In genomic region chr10:66244953-66245352, GRCh38 we compare ENCODE assay signal across 34 cellular contexts.
"Had no signal": no experiment of that assay in that cellular context is flagged by ENCODE, and none has a peak within 500 bp of the region (broad histone marks: within the 10 kb centered on the region; RNA-seq: fewer than 3 reads in every experiment).

No MANE protein-coding gene starts in this region.

- H3K36me3 ChIP-seq: adrenal gland, brain microvascular endothelial cell, breast epithelium had no signal

- H3K27ac ChIP-seq: adrenal gland, body of pancreas, brain microvascular endothelial cell, breast epithelium, VCaP had no signal

- FAIRE-seq: astrocyte, TTC549 had no signal

- ATAC-seq: activated CD8-positive, alpha-beta T cell treated with anti-CD3 and anti-CD28 coated beads for 36 hours; activated naive CD4-positive, alpha-beta T cell treated with anti-CD3 and anti-CD28 coated beads, Interleukin-2, amount 50 U/mL, for 72 hours; activated T-cell treated with anti-CD3 and anti-CD28 coated beads, Interleukin-2, amount 50 U/mL, for 4 hours; activated T-cell treated with anti-CD3 and anti-CD28 coated beads, Interleukin-2, amount 50 U/mL, for 72 hours; activated T-helper 17 cell treated with anti-CD3 and anti-CD28 coated beads, Interleukin-2, amount 50 U/mL, for 72 hours; body of pancreas had no signal

- H3K9me3 ChIP-seq: adrenal gland, body of pancreas had no signal

- H3K4me3 ChIP-seq: adrenal gland, body of pancreas, breast epithelium had no signal

- H3K27me3 ChIP-seq: adrenal gland, body of pancreas, brain microvascular endothelial cell, breast epithelium had no signal

- DNase-seq: activated B cell treated with CpG ODN at 0.5 μM for 24 hours; activated CD4-positive, alpha-beta memory T cell treated with anti-CD3 and anti-CD28 coated beads for 36 hours; activated CD4-positive, alpha-beta T cell treated with anti-CD3 and anti-CD28 coated beads for 4 hours; activated CD4-positive, alpha-beta T cell treated with anti-CD3 and anti-CD28 coated beads, Interleukin-2, amount 10 ng/mL, durations not matched to agents 24 days and 14 days; activated CD4-positive, alpha-beta T cell treated with anti-CD3 and anti-CD28 coated beads, Interleukin-2, amount 50 U/mL, for 1 hour; activated CD4-positive, alpha-beta T cell treated with anti-CD3 and anti-CD28 coated beads, Interleukin-2, amount 50 U/mL, for 4 hours; activated CD4-positive, CD25-positive, alpha-beta regulatory T cell treated with anti-CD3 and anti-CD28 coated beads, Interleukin-2, amount 50 U/mL, for 72 hours; activated CD8-positive, alpha-beta memory T cell treated with anti-CD3 and anti-CD28 coated beads, Interleukin-2, amount 50 U/mL, for 4 hours; activated CD8-positive, alpha-beta T cell treated with anti-CD3 and anti-CD28 coated beads for 36 hours; activated effector memory CD4-positive, alpha-beta T cell treated with anti-CD3 and anti-CD28 coated beads, Interleukin-2, amount 50 U/mL, for 16 hours; activated gamma-delta T cell treated with Interleukin-2 at 50 U/mL for 16 hours; activated naive CD4-positive, alpha-beta T cell; activated naive CD4-positive, alpha-beta T cell treated with anti-CD3 and anti-CD28 coated beads for 36 hours; activated naive CD4-positive, alpha-beta T cell treated with anti-CD3 and anti-CD28 coated beads, Interleukin-2, amount 50 U/mL, for 16 hours; activated naive CD8-positive, alpha-beta T cell treated with anti-CD3 and anti-CD28 coated beads for 36 hours; activated T-cell treated with anti-CD3 and anti-CD28 coated beads for 4 hours; activated T-cell treated with anti-CD3 and anti-CD28 coated beads, Interleukin-2, amount 50 U/mL, for 1 hour; activated T-cell treated with anti-CD3 and anti-CD28 coated beads, Interleukin-2, amount 50 U/mL, for 4 hours; activated T-cell treated with anti-CD3 and anti-CD28 coated beads, Interleukin-2, amount 50 U/mL, for 72 hours; adrenal gland; amniotic stem cell; aorta; body of pancreas; brain microvascular endothelial cell; central memory CD4-positive, alpha-beta T cell; T-helper 1 cell; T-helper 2 cell; T-helper 9 cell had no signal

- H3K4me1 ChIP-seq: adrenal gland, body of pancreas, breast epithelium had no signal
